In the genomic region with DNA sequence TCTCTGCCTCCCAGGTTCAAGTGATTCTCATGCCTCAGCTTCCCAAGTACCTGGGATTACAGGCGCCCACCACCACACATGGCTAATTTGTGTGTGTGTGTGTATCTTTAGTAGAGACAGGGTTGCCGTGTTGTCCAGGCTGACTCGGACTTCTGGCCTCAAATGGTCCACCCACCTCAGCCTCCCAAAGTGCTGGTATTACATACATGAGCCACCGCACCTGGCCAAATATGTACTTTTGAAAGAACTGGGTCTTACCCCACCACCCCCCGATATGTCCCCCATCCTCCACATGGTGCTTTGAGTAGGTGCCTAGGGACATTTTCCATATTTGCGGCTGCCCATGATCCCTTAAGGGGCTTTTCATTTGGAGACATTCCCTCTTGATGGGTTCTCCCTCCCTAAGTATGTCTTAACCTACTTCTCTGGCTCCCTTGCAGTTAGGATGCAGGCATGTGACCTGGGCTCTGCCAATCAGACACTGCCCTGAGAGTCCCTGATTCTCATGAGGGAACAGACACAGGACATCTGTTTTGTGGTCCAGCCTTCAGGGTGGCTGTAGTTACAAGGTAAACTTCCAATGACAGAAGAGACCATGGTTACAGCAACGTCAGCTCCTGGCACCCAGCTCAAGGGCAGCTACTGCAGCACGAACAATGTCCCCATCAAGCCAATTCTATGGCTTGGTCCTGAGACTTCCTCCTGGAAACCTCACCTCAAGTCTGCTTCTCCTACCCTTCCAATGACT, we compare ENCODE assay signal across 25 cellular contexts. TPM values are rescaled to one million over a fixed set of nuclear protein-coding genes. Genes with fewer than 3 reads are reported as not detected.
"Had no signal": no experiment of that assay in that cellular context is flagged by ENCODE, and none has a peak within 500 bp of the region (broad histone marks: within the 10 kb centered on the region; RNA-seq: fewer than 3 reads in every experiment).

No MANE protein-coding gene starts in this region.

- H3K4me1 Mint-ChIP-seq: natural killer cell; stimulated activated memory B cell treated with anti-CD40 and anti-IgM and Interleukin-4, amounts not matched to agents 10 μg/mL and 1 μg/mL and 100 μg/mL, for 72 hours; stimulated activated naive CD8-positive, alpha-beta T cell treated with anti-CD3 and anti-CD28 coated beads, Interleukin-15, amount 100 ng/mL, for 72 hours had no signal

- ATAC-seq: left cardiac atrium; left lobe of liver; lower lobe of right lung; natural killer cell; pancreas; right lobe of liver; stimulated activated memory B cell treated with anti-CD40 and anti-IgM and Interleukin-4, amounts not matched to agents 10 μg/mL and 1 μg/mL and 100 μg/mL, for 72 hours; stimulated activated naive CD8-positive, alpha-beta T cell treated with anti-CD3 and anti-CD28 coated beads, Interleukin-15, amount 100 ng/mL, for 72 hours had no signal

- H3K4me3 Mint-ChIP-seq: natural killer cell; stimulated activated memory B cell treated with anti-CD40 and anti-IgM and Interleukin-4, amounts not matched to agents 10 μg/mL and 1 μg/mL and 100 μg/mL, for 72 hours; stimulated activated naive CD8-positive, alpha-beta T cell treated with anti-CD3 and anti-CD28 coated beads, Interleukin-15, amount 100 ng/mL, for 72 hours; type B pancreatic cell had no signal

- H3K9me3 Mint-ChIP-seq: natural killer cell, type B pancreatic cell had no signal

- H3K9me3 ChIP-seq: pancreas, right lobe of liver, uterus had no signal

- H3K4me3 ChIP-seq: lower lobe of right lung, pancreas, right atrium auricular region, right lobe of liver, smooth muscle cell, tibial nerve, uterus had no signal

- DNase-seq: hippocampal formation; kidney glomerular epithelial cell; left cardiac atrium; lower lobe of right lung; mammary epithelial cell; mesenchymal stem cell; natural killer cell; pancreas; posterior cingulate gyrus; right lobe of liver; stimulated activated CD4-positive, alpha-beta T cell treated with anti-CD3 and anti-CD28 coated beads, Interleukin-1b, Interleukin-23, amount 100 ng/mL, for 48 hours; stimulated activated CD4-positive, alpha-beta T cell treated with anti-CD3 and anti-CD28 coated beads, Interleukin-2, amount 100 ng/mL, for 48 hours; stimulated activated CD4-positive, alpha-beta T cell treated with anti-CD3 and anti-CD28 coated beads, Interleukin-4, amount 100 ng/mL, for 4 hours; stimulated activated CD8-positive, alpha-beta memory T cell treated with anti-CD3 and anti-CD28 coated beads, Interleukin-4, amount 100 ng/mL, for 48 hours; stimulated activated naive CD4-positive, alpha-beta T cell treated with Interleukin-2 at 50 U/mL for 16 hours; stimulated activated naive CD8-positive, alpha-beta T cell treated with anti-CD3 and anti-CD28 coated beads, Interleukin-15, amount 100 ng/mL, for 72 hours; substantia nigra; uterus had no signal

- H3K27ac ChIP-seq: lower lobe of right lung, pancreas, right atrium auricular region, right lobe of liver, tibial nerve, uterus had no signal

- H3K27me3 ChIP-seq: pancreas, right atrium auricular region, right lobe of liver, tibial nerve, uterus had no signal

- FAIRE-seq: keratinocyte, pancreas had no signal

- H3K36me3 Mint-ChIP-seq: natural killer cell; stimulated activated memory B cell treated with anti-CD40 and anti-IgM and Interleukin-4, amounts not matched to agents 10 μg/mL and 1 μg/mL and 100 μg/mL, for 72 hours; type B pancreatic cell had no signal

- H3K4me1 ChIP-seq: lower lobe of right lung, pancreas, right atrium auricular region, right lobe of liver, tibial nerve, uterus had no signal

- H3K27ac Mint-ChIP-seq: natural killer cell; stimulated activated memory B cell treated with anti-CD40 and anti-IgM and Interleukin-4, amounts not matched to agents 10 μg/mL and 1 μg/mL and 100 μg/mL, for 72 hours; stimulated activated naive CD8-positive, alpha-beta T cell treated with anti-CD3 and anti-CD28 coated beads, Interleukin-15, amount 100 ng/mL, for 72 hours; type B pancreatic cell had no signal

- H3K4me2 ChIP-seq: smooth muscle cell had no signal

- H3K36me3 ChIP-seq: lower lobe of right lung, pancreas, right atrium auricular region, right lobe of liver, tibial nerve, uterus had no signal

RNA-seq across cellular contexts. Expression of gene CHST1, which starts 48.4 kb away (rescaled TPM):
- total RNA-seq: natural killer cell had no signal
- polyA plus RNA-seq: keratinocyte had no signal
